24 cellular contexts compared by ENCODE assay signal in genomic region chr13:61477619-61478018, GRCh38.
DNase-seq lines count a peak whose midpoint lies in the region; ATAC-seq, FAIRE-seq and TF ChIP-seq lines count a peak whose summit lies in the region.
"Had no signal": no experiment of that assay in that cellular context is flagged by ENCODE, and none has a peak within 500 bp of the region (broad histone marks: within the 10 kb centered on the region; RNA-seq: fewer than 3 reads in every experiment).

No MANE protein-coding gene starts in this region.

- no peaks in the 10 kb centered on the region; the same call in 1 of the 2 replicates for H3K9me3 ChIP-seq in HepG2 (ENCODE audit: low read length)
- no peaks in the 10 kb centered on the region for H3K9me3 ChIP-seq in right lobe of liver
- no peaks in the 10 kb centered on the region for H3K9me3 ChIP-seq in K562 (replicated peaks; ENCODE audit: control insufficient read depth, insufficient read depth, low read depth, low read length)
- H3K9me3 ChIP-seq: BE2C, BLaER1 had no signal

- H3K9ac ChIP-seq in HepG2 (ENCODE audit: insufficient read depth, low read depth, low read length) (no peak overlapping the region), K562 (ENCODE audit: insufficient read depth in 1 of 2, low read depth in 2 of 2, low read length in 2 of 2) (no peak overlapping the region)
- H3K9ac ChIP-seq: BLaER1 had no signal

- in situ Hi-C loops in HepG2 (cut with HindIII; ENCODE audit: extremely low pct_ligation_motif_present, low pct_unique_long_range_greater_than_20kb) = no loop called here
- in situ Hi-C loops in K562 (cut with MboI) = no loop called here

- no peaks in the 10 kb centered on the region for H3K9me1 ChIP-seq in K562 (ENCODE audit: control insufficient read depth, insufficient read depth, low read length)

- H3K4me2 ChIP-seq in HepG2 (ENCODE audit: low read depth, low read length) = no peak overlapping the region
- no peak overlapping the region for H3K4me2 ChIP-seq in K562 (ENCODE audit: insufficient read depth, low read length)
- H3K4me2 ChIP-seq: BLaER1 had no signal

- FAIRE-seq in HepG2 (lab: Jason Lieb, UNC) (no peak), K562 (lab: Jason Lieb, UNC) (no peak)
- FAIRE-seq: GM12878, GM12892, GM18507 had no signal

- ATAC-seq in HepG2 (no peak), right lobe of liver (no peak), K562 (no peak)
- ATAC-seq: GM12878 had no signal

- DNase-seq in HepG2 (ENCODE audit: low spot score) = no peak
- DNase-seq in right lobe of liver = no peak
- DNase-seq in K562 (ENCODE audit: extremely low read depth in 1 of 4, low spot score in 3 of 4) = no peak
- DNase-seq in kidney tubule cell (ENCODE audit: low spot score) = no peak
- no peak for DNase-seq in medulla oblongata (ENCODE audit: extremely low spot score)
- DNase-seq: ACHN; BE2C; C1 segment of cervical spinal cord; CD4-positive, alpha-beta memory T cell; CD4-positive, CD25-positive, alpha-beta regulatory T cell; CD8-positive, alpha-beta memory T cell; COR-L47; DMS 273 treated with DMSO at 0.1 percent for 48 hours; DMS153; DMS53; DMS79; DND-41; EL; GDM1 had no signal

- H3K27ac ChIP-seq in HepG2 (ENCODE audit: extremely low read length, insufficient read depth, low read length) = no peak overlapping the region
- no peak overlapping the region for H3K27ac ChIP-seq in right lobe of liver
- no peak overlapping the region for H3K27ac ChIP-seq in K562 (ENCODE audit: extremely low read depth, low read depth, low read length)
- H3K27ac ChIP-seq: 22Rv1, BLaER1 had no signal

- H3K79me2 ChIP-seq in HepG2 (ENCODE audit: insufficient read depth, low read length) = no peaks in the 10 kb centered on the region
- H3K79me2 ChIP-seq in K562 (ENCODE audit: control insufficient read depth, insufficient read depth, low read length) = no peaks in the 10 kb centered on the region

- H4K20me1 ChIP-seq in HepG2 (ENCODE audit: insufficient read depth, low read length) (no peaks in the 10 kb centered on the region), K562 (replicated peaks; ENCODE audit: control insufficient read depth, insufficient read depth, low read length) (no peaks in the 10 kb centered on the region)
- H4K20me1 ChIP-seq: BLaER1 had no signal

- CTCF ChIA-PET in HepG2 (lab: Yijun Ruan, JAX; ENCODE audit: low intra/inter-chr PET ratio, low total read pairs) (no interaction called here), K562 (lab: Yijun Ruan, JAX; ENCODE audit: low intra/inter-chr PET ratio) (no interaction called here)

- TF ChIP-seq POLR2A in HepG2 (IDR thresholded peaks at IDR 0.05; ENCODE audit: insufficient read depth in 1 of 2, low read depth in 2 of 2, low read length in 2 of 2) (no peak), right lobe of liver (IDR thresholded peaks at IDR 0.05) (no peak), K562 (conservative IDR thresholded peaks at IDR 0.05) (no peak)

- POLR2A ChIA-PET in HepG2 (lab: Yijun Ruan, JAX) = no interaction called here
- POLR2A ChIA-PET in K562 (lab: Yijun Ruan, JAX) = no interaction called here

- WGBS in HepG2 (ENCODE audit: low lambda C conversion rate) = 32% methylated on average over 5 of the region's 5 CpGs
- WGBS in right lobe of liver (ENCODE audit: insufficient coverage, low coverage, low lambda C conversion rate, missing lambda C conversion rate) = 66% methylated on average over 5 of the region's 5 CpGs
- 0% methylated on average over 4 of the region's 5 CpGs for WGBS in K562 (ENCODE audit: insufficient coverage, low coverage, missing lambda C conversion rate)

- no TSS peak for BruUV-seq in HepG2 (replicated peaks; lab: Mats Ljungman, UMichigan)
- BruUV-seq in K562 (replicated peaks; lab: Mats Ljungman, UMichigan) = no TSS peak

- TF ChIP-seq EP300 in HepG2 (IDR thresholded peaks at IDR 0.05; ENCODE audit: low read depth in 2 of 2, low read length in 2 of 2) (no peak), HepG2 (CRISPR knock-in tag; IDR thresholded peaks at IDR 0.05; ENCODE audit: borderline replicate concordance) (no peak), K562 (IDR thresholded peaks at IDR 0.05; ENCODE audit: low read length) (no peak)

- H3K36me3 ChIP-seq in HepG2 (replicated peaks in 1 of 2; ENCODE audit: control insufficient read depth in 1 of 2, insufficient read depth in 2 of 2, low read length in 2 of 2) = no peaks in the 10 kb centered on the region
- H3K36me3 ChIP-seq in right lobe of liver = no peaks in the 10 kb centered on the region
- no peaks in the 10 kb centered on the region for H3K36me3 ChIP-seq in K562 (ENCODE audit: control insufficient read depth, insufficient read depth, low read length)
- H3K36me3 ChIP-seq: BE2C, BLaER1 had no signal

- TF ChIP-seq CTCF in HepG2 (CRISPR knock-in tag; IDR thresholded peaks at IDR 0.05) (no peak), right lobe of liver (IDR thresholded peaks at IDR 0.05) (no peak), K562 (IDR thresholded peaks at IDR 0.05 in 2 of 3, conservative IDR thresholded peaks at IDR 0.05 in 1 of 3; ENCODE audit: insufficient read depth in 2 of 3, low read depth in 1 of 3, low read length in 3 of 3) (no peak)

- intact Hi-C loops in HepG2 (cut with micrococcal nuclease; ENCODE audit: unreplicated experiment) = no loop called here
- intact Hi-C loops in right lobe of liver (cut with DNase I) = no loop called here
- intact Hi-C loops in K562 (cut with micrococcal nuclease) = no loop called here

- no peak overlapping the region for H2AFZ ChIP-seq in HepG2 (ENCODE audit: low read length)
- no peak overlapping the region for H2AFZ ChIP-seq in K562 (ENCODE audit: low read depth, low read length)

- H3K27me3 ChIP-seq in HepG2 (ENCODE audit: control insufficient read depth in 1 of 2, insufficient read depth in 2 of 2, low read length in 2 of 2) = no peaks in the 10 kb centered on the region
- no peaks in the 10 kb centered on the region for H3K27me3 ChIP-seq in right lobe of liver
- no peaks in the 10 kb centered on the region for H3K27me3 ChIP-seq in K562 (ENCODE audit: control insufficient read depth in 2 of 2, insufficient read depth in 2 of 2, low read length in 2 of 2)
- H3K27me3 ChIP-seq: BE2C, BLaER1 had no signal

- H3K4me1 ChIP-seq in HepG2 (ENCODE audit: insufficient read depth, low read length) = no peaks in the 10 kb centered on the region
- H3K4me1 ChIP-seq in right lobe of liver = no peaks in the 10 kb centered on the region
- H3K4me1 ChIP-seq in K562 (replicated peaks in 1 of 2; ENCODE audit: control insufficient read depth in 2 of 2, insufficient read depth in 2 of 2, low read length in 2 of 2) = no peaks in the 10 kb centered on the region
- H3K4me1 ChIP-seq: BE2C, BLaER1 had no signal

- no peak overlapping the region for H3K4me3 ChIP-seq in HepG2 (replicated peaks in 1 of 3; ENCODE audit: insufficient read depth in 1 of 3, low read depth in 2 of 3, low read length in 3 of 3)
- H3K4me3 ChIP-seq in right lobe of liver = no peak overlapping the region
- H3K4me3 ChIP-seq in K562 = no peak overlapping the region
- H3K4me3 ChIP-seq: BLaER1, GM12878 had no signal

- TF ChIP-seq RAD21 in HepG2 (CRISPR knock-in tag; IDR thresholded peaks at IDR 0.05) (no peak), K562 (CRISPR knock-in tag; conservative IDR thresholded peaks at IDR 0.05 in 1 of 2, IDR thresholded peaks at IDR 0.05 in 1 of 2) (no peak)

TF ChIP-seq in HepG2, 621 proteins besides CTCF, POLR2A, EP300 and RAD21 (continues in another document):
- TF ChIP-seq ZNF33B (CRISPR knock-in tag; IDR thresholded peaks at IDR 0.05) = no peak
- TF ChIP-seq NFE2L2 (IDR thresholded peaks at IDR 0.05; ENCODE audit: low read length) = peak; percentile 37; the same call in 1 of the 2 replicates
- no peak for TF ChIP-seq KDM2A (CRISPR knock-in tag; IDR thresholded peaks at IDR 0.05; ENCODE audit: borderline replicate concordance, low read depth)
- no peak for TF ChIP-seq CC2D1A (CRISPR knock-in tag; IDR thresholded peaks at IDR 0.05)
- peak in 1 of 2 experiments; percentile 33; a peak in 2 of 4 replicates for TF ChIP-seq MAFK (conservative IDR thresholded peaks at IDR 0.05 in 1 of 2, IDR thresholded peaks at IDR 0.05 in 1 of 2; ENCODE audit: low read length in 2 of 2)
- TF ChIP-seq SIN3B (IDR thresholded peaks at IDR 0.05; ENCODE audit: low read length) = no peak
- no peak for TF ChIP-seq YEATS2 (CRISPR knock-in tag; IDR thresholded peaks at IDR 0.05; ENCODE audit: borderline replicate concordance)
- TF ChIP-seq ZBTB26 (CRISPR knock-in tag; IDR thresholded peaks at IDR 0.05; ENCODE audit: borderline replicate concordance) = no peak

TF ChIP-seq in K562, 482 proteins besides CTCF, POLR2A, EP300 and RAD21:
- TF ChIP-seq REST (CRISPR knock-in tag; IDR thresholded peaks at IDR 0.05; ENCODE audit: low read depth) (no peak), MAFG (tag; conservative IDR thresholded peaks at IDR 0.05) (0 out of 2 replicates have a peak, but pooled peaks have one; percentile 23)

Comparison
In these comparisons a context has a peak if more than half of its experiments do, and no peak if none do; other contexts are left out.
1. Of the 241 proteins assayed by ChIP-seq in both HepG2 and K562: peak only in HepG2: MAFF; only in K562: MAFG; in both: none; in neither: 238; mixed calls (peak in some experiments, not most) for 1.